1 cellular context compared by ENCODE assay signal in genomic region chr1:74732960-74733615, GRCh38.
TF ChIP-seq lines count a peak whose summit lies in the region.

Gene CRYZ, minus strand, starts transcription at chr1:74733050. Its CDS starts 8,229 bp downstream, at chr1:74724821.
Gene TYW3, plus strand, starts transcription at chr1:74733152. Its CDS starts 93 bp downstream, at chr1:74733245.

TF ChIP-seq in HepG2, 621 proteins besides CTCF, POLR2A, EP300 and RAD21 (continued from another document and continues in another):
- TF ChIP-seq ZZZ3 (CRISPR knock-in tag; IDR thresholded peaks at IDR 0.05; ENCODE audit: borderline replicate concordance) (no peak), ZNF616 (CRISPR knock-in tag; IDR thresholded peaks at IDR 0.05; ENCODE audit: low read depth) (no peak), CSRNP2 (CRISPR knock-in tag; conservative IDR thresholded peaks at IDR 0.05; ENCODE audit: low read depth) (no peak), SCMH1 (CRISPR knock-in tag; IDR thresholded peaks at IDR 0.05; ENCODE audit: borderline replicate concordance) (no peak), ZFY (CRISPR knock-in tag; IDR thresholded peaks at IDR 0.05) (peak; percentile 84), NCOA1 (CRISPR knock-in tag; IDR thresholded peaks at IDR 0.05) (no peak), TIGD3 (CRISPR knock-in tag; IDR thresholded peaks at IDR 0.05; ENCODE audit: borderline replicate concordance) (peak; percentile 39; the same call in 1 of the 2 replicates), ZNF629 (CRISPR knock-in tag; conservative IDR thresholded peaks at IDR 0.05) (0 out of 2 replicates have a peak, but pooled peaks have one; percentile 6), ZNF777 (CRISPR knock-in tag; IDR thresholded peaks at IDR 0.05) (no peak), ZNF230 (CRISPR knock-in tag; IDR thresholded peaks at IDR 0.05) (0 out of 2 replicates have a peak, but pooled peaks have one; percentile 49), GATAD1 (CRISPR knock-in tag; IDR thresholded peaks at IDR 0.05) (peak; percentile 96), CERS6 (CRISPR knock-in tag; IDR thresholded peaks at IDR 0.05) (no peak), HHEX (CRISPR knock-in tag; IDR thresholded peaks at IDR 0.05) (no peak), ZNF570 (CRISPR knock-in tag; IDR thresholded peaks at IDR 0.05; ENCODE audit: borderline replicate concordance) (no peak), ZNF609 (CRISPR knock-in tag; IDR thresholded peaks at IDR 0.05; ENCODE audit: borderline replicate concordance) (no peak), NFKBIZ (CRISPR knock-in tag; IDR thresholded peaks at IDR 0.05) (no peak), DR1 (CRISPR knock-in tag; IDR thresholded peaks at IDR 0.05) (peak; percentile 64), TOE1 (CRISPR knock-in tag; IDR thresholded peaks at IDR 0.05) (no peak), ELF1 (CRISPR knock-in tag; IDR thresholded peaks at IDR 0.05) (peak; percentile 77), ZSCAN9 (CRISPR knock-in tag; IDR thresholded peaks at IDR 0.05; ENCODE audit: borderline replicate concordance) (peak; percentile 26; the same call in 1 of the 2 replicates), KIAA2018 (CRISPR knock-in tag; IDR thresholded peaks at IDR 0.05; ENCODE audit: borderline replicate concordance) (no peak), ZNF800 (CRISPR knock-in tag; IDR thresholded peaks at IDR 0.05) (no peak), LCORL (IDR thresholded peaks at IDR 0.05) (peak; percentile 77; the same call in 1 of the 2 replicates), LCORL (CRISPR knock-in tag; IDR thresholded peaks at IDR 0.05) (peak; percentile 92), HNF1A (IDR thresholded peaks at IDR 0.05; ENCODE audit: low read depth) (no peak), HNF1A (CRISPR knock-in tag; IDR thresholded peaks at IDR 0.05; ENCODE audit: borderline replicate concordance) (peak; percentile 66; the same call in 1 of the 2 replicates), SMYD3 (CRISPR knock-in tag; IDR thresholded peaks at IDR 0.05) (no peak), FOXA1 (IDR thresholded peaks at IDR 0.05) (no peak), FOXA1 (CRISPR knock-in tag; IDR thresholded peaks at IDR 0.05) (no peak; the same call in 1 of the 2 replicates), ZNF891 (CRISPR knock-in tag; IDR thresholded peaks at IDR 0.05) (peak; percentile 82), CSRNP1 (CRISPR knock-in tag; IDR thresholded peaks at IDR 0.05) (no peak; the same call in 1 of the 2 replicates)
